15 cellular contexts compared by ENCODE assay signal in genomic region chr3:15875016-15875689, GRCh38.
DNase-seq lines count a peak whose midpoint lies in the region; ATAC-seq and TF ChIP-seq lines count a peak whose summit lies in the region.
"Had no signal": no experiment of that assay in that cellular context is flagged by ENCODE, and none has a peak within 500 bp of the region (broad histone marks: within the 10 kb centered on the region; RNA-seq: fewer than 3 reads in every experiment).

No MANE protein-coding gene starts in this region.

- H3K27me3 ChIP-seq in AG04450 (ENCODE audit: control insufficient read depth, insufficient read depth, low read length): no peaks in the 10 kb centered on the region
- H3K27me3 ChIP-seq: adrenal gland, ovary, suprapubic skin had no signal

- H3K27ac Mint-ChIP-seq in WTC11: no peak overlapping the region
- H3K27ac Mint-ChIP-seq: activated B cell treated with CpG ODN at 0.5 μM for 24 hours had no signal

- peaks cover 33% of the 10 kb centered on the region for H3K9me3 Mint-ChIP-seq in WTC11
- H3K9me3 Mint-ChIP-seq: activated B cell treated with CpG ODN at 0.5 μM for 24 hours had no signal

- H3K4me3 Mint-ChIP-seq in WTC11: no peak overlapping the region
- H3K4me3 Mint-ChIP-seq: activated B cell treated with CpG ODN at 0.5 μM for 24 hours, IgD-negative memory B cell had no signal

- H3K27ac ChIP-seq in AG04450 (ENCODE audit: low read depth, low read length): peak overlapping the region; percentile 73
- H3K27ac ChIP-seq: adrenal gland, ovary, suprapubic skin had no signal

- TF ChIP-seq CTCF in AG04450 (IDR thresholded peaks at IDR 0.05; ENCODE audit: low read depth, low read length) (no peak), WTC11 (IDR thresholded peaks at IDR 0.05) (no peak)

- POLR2A ChIA-PET in AG04450 (lab: Yijun Ruan, JAX) (interaction anchor here (1.5 kb wide), 1 partner anchor 18 kb away, joined by 3 read pairs; no protein-coding TSS in a partner anchor), WTC11 (lab: Charles Lee) (no interaction called here)

- peaks cover 9% of the 10 kb centered on the region for H3K36me3 Mint-ChIP-seq in WTC11

- CTCF ChIA-PET in AG04450 (lab: Charles Lee): interaction anchor here (1.4 to 1.6 kb wide), 2 partner anchors 59 to 373 kb away, joined by 4 to 5 read pairs; no protein-coding TSS in a partner anchor
- CTCF ChIA-PET in WTC11 (lab: Charles Lee): no interaction called here

- H3K4me1 Mint-ChIP-seq in WTC11: no peaks in the 10 kb centered on the region
- H3K4me1 Mint-ChIP-seq: activated B cell treated with CpG ODN at 0.5 μM for 24 hours had no signal

- no peak for DNase-seq in AG04450 (ENCODE audit: low read depth, low spot score)
- DNase-seq in HS-27A (ENCODE audit: low read depth): peak; percentile 59
- DNase-seq in astrocyte of the hippocampus (ENCODE audit: low read depth, low spot score): peak; percentile 27
- peak; percentile 8 for DNase-seq in glomerular visceral epithelial cell (ENCODE audit: extremely low spot score)
- no peak for DNase-seq in activated naive CD4-positive, alpha-beta T cell (lab: John Stamatoyannopoulos, UW)
- DNase-seq in WTC11 (ENCODE audit: low spot score): no peak
- DNase-seq in NCI-H2081 treated with DMSO at 0.1 percent for 48 hours (lab: John Stamatoyannopoulos, UW): no peak
- DNase-seq: activated B cell treated with CpG ODN at 0.5 μM for 24 hours, adrenal gland, AML-193, NCI-H1105, ovary had no signal

- peaks cover 11% of the 10 kb centered on the region; the same call in 1 of the 2 replicates for H3K9me3 ChIP-seq in AG04450 (ENCODE audit: control insufficient read depth, insufficient read depth, low read length)
- H3K9me3 ChIP-seq: adrenal gland, ovary, suprapubic skin had no signal

- no peak for ATAC-seq in GM19455 (IDR thresholded peaks at IDR 0.05; ENCODE audit: unreplicated experiment)
- no peak for ATAC-seq in WTC11

- no peaks in the 10 kb centered on the region; the same call in 1 of the 2 replicates for H3K27me3 Mint-ChIP-seq in WTC11 (ENCODE audit: low read depth)
- H3K27me3 Mint-ChIP-seq: activated B cell treated with CpG ODN at 0.5 μM for 24 hours, IgD-negative memory B cell had no signal

- no peak overlapping the region for H3K4me3 ChIP-seq in AG04450 (ENCODE audit: low read depth, low read length)
- H3K4me3 ChIP-seq: adrenal gland, ovary, suprapubic skin had no signal

TF ChIP-seq in WTC11, 78 proteins besides CTCF, POLR2A, EP300 and RAD21:
- TF ChIP-seq FOXK1 (CRISPR knock-in tag; IDR thresholded peaks at IDR 0.05) (no peak), NR2C2 (CRISPR knock-in tag; IDR thresholded peaks at IDR 0.05) (no peak), ZNF512 (CRISPR knock-in tag; IDR thresholded peaks at IDR 0.05; ENCODE audit: borderline replicate concordance) (no peak), ZBTB21 (CRISPR knock-in tag; IDR thresholded peaks at IDR 0.05; ENCODE audit: borderline replicate concordance) (no peak), E2F4 (CRISPR knock-in tag; IDR thresholded peaks at IDR 0.05; ENCODE audit: borderline replicate concordance, low read depth) (no peak), ELF4 (CRISPR knock-in tag; IDR thresholded peaks at IDR 0.05; ENCODE audit: low read depth) (no peak), SOX15 (CRISPR knock-in tag; IDR thresholded peaks at IDR 0.05) (no peak), JUN (CRISPR knock-in tag; IDR thresholded peaks at IDR 0.05) (no peak), NR3C1 (CRISPR knock-in tag; conservative IDR thresholded peaks at IDR 0.05; ENCODE audit: low read depth) (no peak), NFATC4 (CRISPR knock-in tag; IDR thresholded peaks at IDR 0.05) (no peak), TEAD4 (CRISPR knock-in tag; IDR thresholded peaks at IDR 0.05) (no peak), FOXP4 (CRISPR knock-in tag; IDR thresholded peaks at IDR 0.05) (no peak), ZNF671 (CRISPR knock-in tag; IDR thresholded peaks at IDR 0.05) (no peak), ARID4B (CRISPR knock-in tag; IDR thresholded peaks at IDR 0.05; ENCODE audit: borderline replicate concordance) (no peak), ZNF138 (CRISPR knock-in tag; conservative IDR thresholded peaks at IDR 0.05) (no peak), NFYB (CRISPR knock-in tag; conservative IDR thresholded peaks at IDR 0.05; ENCODE audit: low read depth) (no peak), CBFB (CRISPR knock-in tag; IDR thresholded peaks at IDR 0.05; ENCODE audit: low read depth) (no peak), OVOL2 (CRISPR knock-in tag; IDR thresholded peaks at IDR 0.05; ENCODE audit: borderline replicate concordance) (no peak), ZNF219 (CRISPR knock-in tag; IDR thresholded peaks at IDR 0.05; ENCODE audit: borderline replicate concordance) (no peak)

Comparison
In these comparisons a context has a peak if more than half of its experiments do, and no peak if none do; other contexts are left out.
1. DNase-seq: peak in HS-27A (single experiment), astrocyte of the hippocampus (single experiment) and glomerular visceral epithelial cell (single experiment); none in AG04450 (single experiment), activated naive CD4-positive, alpha-beta T cell (0 of 4), WTC11 (single experiment) and NCI-H2081 treated with DMSO at 0.1 percent for 48 hours (single experiment).